ENCODE assay signal across 21 cellular contexts in genomic region chrX:267771-268261, GRCh38. TPM values are rescaled to one million over a fixed set of nuclear protein-coding genes. Genes with fewer than 3 reads are reported as not detected.
DNase-seq lines count a peak whose midpoint lies in the region; FAIRE-seq and TF ChIP-seq lines count a peak whose summit lies in the region.
"Had no signal": no experiment of that assay in that cellular context is flagged by ENCODE, and none has a peak within 500 bp of the region (broad histone marks: within the 10 kb centered on the region; RNA-seq: fewer than 3 reads in every experiment).

No MANE protein-coding gene starts in this region.

- no peaks in the 10 kb centered on the region for H3K27me3 ChIP-seq in spleen (replicated peaks in 1 of 7)
- H3K27me3 ChIP-seq: body of pancreas had no signal

- TF ChIP-seq POLR2A in spleen (IDR thresholded peaks at IDR 0.05) = no peak

- no peaks in the 10 kb centered on the region for H3K36me3 ChIP-seq in kidney (ENCODE audit: control insufficient read depth in 1 of 2, insufficient read depth in 2 of 2, low read length in 2 of 2)
- peaks cover 0 to 8% (median 0%) of the 10 kb centered on the region in 6 donors for H3K36me3 ChIP-seq in spleen
- H3K36me3 ChIP-seq: tibial nerve had no signal

- 88 to 96% (median 94%) methylated on average over 24 to 33 of the region's 33 CpGs for WGBS in spleen, 5 donors

- no peak for FAIRE-seq in kidney (lab: Jason Lieb, UNC)
- FAIRE-seq: frontal cortex, GM12878 had no signal

- no peak overlapping the region for H3K9ac ChIP-seq in kidney (ENCODE audit: low read length in 2 of 2)

- H3K27ac ChIP-seq in kidney (ENCODE audit: low read depth in 2 of 2, low read length in 2 of 2) = no peak overlapping the region
- no peak overlapping the region for H3K27ac ChIP-seq in spleen
- H3K27ac ChIP-seq: body of pancreas, epithelial cell of prostate, PC-9, SK-N-MC, tibial nerve had no signal

- no peaks in the 10 kb centered on the region for H3K4me1 ChIP-seq in kidney (ENCODE audit: control insufficient read depth in 1 of 2, insufficient read depth in 1 of 2, low read depth in 1 of 2, low read length in 2 of 2)
- H3K4me1 ChIP-seq in spleen = peaks cover 0 to 1% (median 0%) of the 10 kb centered on the region in 6 donors
- H3K4me1 ChIP-seq: tibial nerve had no signal

- H3K4me3 ChIP-seq in kidney (ENCODE audit: low read length in 2 of 2) = no peak overlapping the region
- no peak overlapping the region for H3K4me3 ChIP-seq in spleen
- H3K4me3 ChIP-seq: body of pancreas, GM12878, PC-9, SK-N-MC, tibial nerve had no signal

- peak; percentile 58 for DNase-seq in activated effector memory CD4-positive, alpha-beta T cell treated with anti-CD3 and anti-CD28 coated beads, Interleukin-2, amount 50 U/mL, for 16 hours
- no peak for DNase-seq in activated effector memory CD4-positive, alpha-beta T cell treated with Interleukin-2 at 50 U/mL for 16 hours
- peak; percentile 1 for DNase-seq in RPMI8226
- DNase-seq in kidney = peak; percentile 59
- DNase-seq in spleen = peak; percentile 71
- DNase-seq in NCI-H146 treated with DMSO at 0.1 percent for 48 hours (lab: John Stamatoyannopoulos, UW; ENCODE audit: unreplicated experiment) = no peak
- DNase-seq in NK-92 (lab: John Stamatoyannopoulos, UW; ENCODE audit: unreplicated experiment) = no peak
- DNase-seq in Ammon's horn (ENCODE audit: low spot score) = no peak
- DNase-seq: activated CD4-positive, alpha-beta T cell treated with anti-CD3 and anti-CD28 coated beads, Interleukin-2, amount 10 ng/mL, durations not matched to agents 7 days and 5 days; DMS 273 treated with DMSO at 0.1 percent for 48 hours; GF-D8; NCI-H1436 treated with DMSO at 0.1 percent for 48 hours; NCI-H2171 treated with DMSO at 0.1 percent for 48 hours; NCI-H774; PC-9 had no signal

- intact Hi-C loops in kidney (cut with DNase I) (no loop called here), spleen (cut with DNase I; ENCODE audit: low total_unique reads) (no loop called here)

- TF ChIP-seq CTCF in kidney (IDR thresholded peaks at IDR 0.05; ENCODE audit: borderline replicate concordance, extremely low read depth, insufficient read depth) (no peak), spleen (IDR thresholded peaks at IDR 0.05 in 8 of 11, conservative IDR thresholded peaks at IDR 0.05 in 3 of 11) (no peak)

- no peaks in the 10 kb centered on the region for H3K9me3 ChIP-seq in kidney (ENCODE audit: control insufficient read depth in 1 of 2, low read length in 2 of 2)
- H3K9me3 ChIP-seq in spleen = no peaks in the 10 kb centered on the region
- H3K9me3 ChIP-seq: body of pancreas had no signal

RNA-seq across cellular contexts. Expression of gene PLCXD1, which starts 13.4 kb away (rescaled TPM):
- total RNA-seq in kidney (11.0 TPM), spleen (10 to 100 TPM; 13.0 to 35.0 (median 24.3) TPM)
- polyA plus RNA-seq in kidney (ENCODE audit: insufficient read depth, low read depth, low replicate concordance) (4.9 TPM), spleen (10 to 100 TPM in 2 of 3 donors, 1 to 10 TPM in 1; 9.9 to 21.3 (median 11.5) TPM)

RNA-seq across cellular contexts. Expression of gene GTPBP6, which starts 50.8 kb away (rescaled TPM):
- total RNA-seq in kidney (50.1 TPM), spleen (10 to 100 TPM; 25.4 to 50.4 (median 37.6) TPM)
- polyA plus RNA-seq in kidney (ENCODE audit: insufficient read depth, low read depth, low replicate concordance) (61.9 TPM), spleen (10 to 100 TPM; 43.8 to 69.4 (median 43.9) TPM)

Comparison
In these comparisons a context has a peak if more than half of its experiments do, and no peak if none do; other contexts are left out.
1. DNase-seq: peak in activated effector memory CD4-positive, alpha-beta T cell treated with anti-CD3 and anti-CD28 coated beads, Interleukin-2, amount 50 U/mL, for 16 hours (single experiment), RPMI8226 (single experiment), kidney (single experiment) and spleen (single experiment); none in activated effector memory CD4-positive, alpha-beta T cell treated with Interleukin-2 at 50 U/mL for 16 hours (single experiment), NCI-H146 treated with DMSO at 0.1 percent for 48 hours (single experiment), NK-92 (single experiment) and Ammon's horn (single experiment).